Comparison of ENCODE assay signal across 1 cellular context in genomic region chr20:58447733-58448391, GRCh38.
A peak's percentile ranks its signal among the peaks of the same experiment; 100 is the strongest.
TF ChIP-seq lines count a peak whose summit lies in the region.

No MANE protein-coding gene starts in this region.

TF ChIP-seq in HepG2, 621 proteins besides CTCF, POLR2A, EP300 and RAD21 (continued from another document):
- TF ChIP-seq, protein P1, sequence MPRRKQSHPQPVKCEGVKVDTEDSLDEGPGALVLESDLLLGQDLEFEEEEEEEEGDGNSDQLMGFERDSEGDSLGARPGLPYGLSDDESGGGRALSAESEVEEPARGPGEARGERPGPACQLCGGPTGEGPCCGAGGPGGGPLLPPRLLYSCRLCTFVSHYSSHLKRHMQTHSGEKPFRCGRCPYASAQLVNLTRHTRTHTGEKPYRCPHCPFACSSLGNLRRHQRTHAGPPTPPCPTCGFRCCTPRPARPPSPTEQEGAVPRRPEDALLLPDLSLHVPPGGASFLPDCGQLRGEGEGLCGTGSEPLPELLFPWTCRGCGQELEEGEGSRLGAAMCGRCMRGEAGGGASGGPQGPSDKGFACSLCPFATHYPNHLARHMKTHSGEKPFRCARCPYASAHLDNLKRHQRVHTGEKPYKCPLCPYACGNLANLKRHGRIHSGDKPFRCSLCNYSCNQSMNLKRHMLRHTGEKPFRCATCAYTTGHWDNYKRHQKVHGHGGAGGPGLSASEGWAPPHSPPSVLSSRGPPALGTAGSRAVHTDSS (CRISPR knock-in tag; conservative IDR thresholded peaks at IDR 0.05): no peak
- TF ChIP-seq FOXP4 (CRISPR knock-in tag; IDR thresholded peaks at IDR 0.05) (no peak), ZNF530 (CRISPR knock-in tag; IDR thresholded peaks at IDR 0.05; ENCODE audit: low read depth) (no peak), HMGXB3 (CRISPR knock-in tag; IDR thresholded peaks at IDR 0.05; ENCODE audit: borderline replicate concordance) (no peak), KDM3A (CRISPR knock-in tag; IDR thresholded peaks at IDR 0.05; ENCODE audit: low read depth) (peak; percentile 63; the same call in 1 of the 2 replicates), KAT2B (IDR thresholded peaks at IDR 0.05; ENCODE audit: borderline replicate concordance, low read depth, low read length) (no peak), HDAC1 (CRISPR knock-in tag; IDR thresholded peaks at IDR 0.05) (no peak), HNRNPK (IDR thresholded peaks at IDR 0.05; ENCODE audit: low read depth, low read length, poor library complexity, severe bottlenecking) (no peak), MEIS1 (CRISPR knock-in tag; IDR thresholded peaks at IDR 0.05; ENCODE audit: borderline replicate concordance) (no peak)
- TF ChIP-seq, protein P2, sequence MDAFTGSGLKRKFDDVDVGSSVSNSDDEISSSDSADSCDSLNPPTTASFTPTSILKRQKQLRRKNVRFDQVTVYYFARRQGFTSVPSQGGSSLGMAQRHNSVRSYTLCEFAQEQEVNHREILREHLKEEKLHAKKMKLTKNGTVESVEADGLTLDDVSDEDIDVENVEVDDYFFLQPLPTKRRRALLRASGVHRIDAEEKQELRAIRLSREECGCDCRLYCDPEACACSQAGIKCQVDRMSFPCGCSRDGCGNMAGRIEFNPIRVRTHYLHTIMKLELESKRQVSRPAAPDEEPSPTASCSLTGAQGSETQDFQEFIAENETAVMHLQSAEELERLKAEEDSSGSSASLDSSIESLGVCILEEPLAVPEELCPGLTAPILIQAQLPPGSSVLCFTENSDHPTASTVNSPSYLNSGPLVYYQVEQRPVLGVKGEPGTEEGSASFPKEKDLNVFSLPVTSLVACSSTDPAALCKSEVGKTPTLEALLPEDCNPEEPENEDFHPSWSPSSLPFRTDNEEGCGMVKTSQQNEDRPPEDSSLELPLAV (CRISPR knock-in tag; conservative IDR thresholded peaks at IDR 0.05; ENCODE audit: low read depth): no peak
- TF ChIP-seq, protein P3, sequence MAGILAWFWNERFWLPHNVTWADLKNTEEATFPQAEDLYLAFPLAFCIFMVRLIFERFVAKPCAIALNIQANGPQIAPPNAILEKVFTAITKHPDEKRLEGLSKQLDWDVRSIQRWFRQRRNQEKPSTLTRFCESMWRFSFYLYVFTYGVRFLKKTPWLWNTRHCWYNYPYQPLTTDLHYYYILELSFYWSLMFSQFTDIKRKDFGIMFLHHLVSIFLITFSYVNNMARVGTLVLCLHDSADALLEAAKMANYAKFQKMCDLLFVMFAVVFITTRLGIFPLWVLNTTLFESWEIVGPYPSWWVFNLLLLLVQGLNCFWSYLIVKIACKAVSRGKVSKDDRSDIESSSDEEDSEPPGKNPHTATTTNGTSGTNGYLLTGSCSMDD (CRISPR knock-in tag; IDR thresholded peaks at IDR 0.05): no peak
